Comparison of ENCODE assay signal across 23 cellular contexts in the genomic region with DNA sequence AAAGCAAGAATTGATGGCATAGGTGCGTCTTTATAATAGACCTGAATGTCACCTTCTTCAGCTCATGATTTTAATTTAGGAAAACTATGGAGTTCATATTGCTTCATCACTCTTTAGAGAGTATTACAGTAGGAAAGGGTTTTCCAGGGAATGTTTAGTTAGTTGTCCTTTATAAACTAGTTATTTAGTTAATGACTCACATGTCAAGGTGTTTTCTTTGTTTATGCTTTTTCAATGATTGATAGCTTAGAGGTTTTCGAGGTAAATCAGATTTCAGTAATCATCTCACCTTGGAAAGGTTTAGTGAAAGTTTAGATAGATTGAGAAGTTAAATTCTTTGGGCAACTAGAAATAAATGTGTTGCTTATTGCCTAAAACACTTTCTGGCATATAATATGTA. TPM values are rescaled to one million over a fixed set of nuclear protein-coding genes. Genes with fewer than 3 reads are reported as not detected.
DNase-seq lines count a peak whose midpoint lies in the region; ATAC-seq and TF ChIP-seq lines count a peak whose summit lies in the region.
"Had no signal": no experiment of that assay in that cellular context is flagged by ENCODE, and none has a peak within 500 bp of the region (broad histone marks: within the 10 kb centered on the region; RNA-seq: fewer than 3 reads in every experiment).

No MANE protein-coding gene starts in this region.

- H3K9me3 ChIP-seq in HAP-1, result no peaks in the 10 kb centered on the region
- H3K9me3 ChIP-seq: BLaER1, MG63, SJCRH30 had no signal

- no peak for DNase-seq in natural killer cell
- DNase-seq in natural killer cell treated with Interleukin-12 subunit alpha and Interleukin-12 subunit beta and Interleukin-15 and Interleukin-18, amount 100 ng/mL, for 72 hours (ENCODE audit: low spot score), result no peak
- DNase-seq in progenitor cell of endocrine pancreas (ENCODE audit: low spot score, unreplicated experiment), result no peak
- no peak for DNase-seq in GM23338 (ENCODE audit: low spot score)
- DNase-seq in iPS-NIHi7 (ENCODE audit: extremely low spot score), result no peak
- no peak for DNase-seq in HAP-1 (ENCODE audit: low spot score in 2 of 2)
- DNase-seq: CD4-positive, CD25-positive, alpha-beta regulatory T cell; MG63; NCI-H1105 treated with DMSO at 0.1 percent for 48 hours; NCI-H146; NCI-H1930; NCI-H2107; NCI-H524 treated with DMSO at 0.1 percent for 48 hours; NCI-H774; PC-3; SJCRH30 had no signal

- H3K4me1 Mint-ChIP-seq in natural killer cell (peaks cover 46 to 53% of the 10 kb centered on the region in 2 donors), brain (peaks cover 88% of the 10 kb centered on the region), progenitor cell of endocrine pancreas (ENCODE audit: low read depth) (peaks cover 31% of the 10 kb centered on the region), GM23338 (peaks cover 5% of the 10 kb centered on the region; the same call in 1 of the 3 replicates)
- H3K4me1 Mint-ChIP-seq in natural killer cell treated with Interleukin-12 subunit alpha and Interleukin-12 subunit beta and Interleukin-15 and Interleukin-18, amount 100 ng/mL, for 72 hours (ENCODE audit: low read depth in 2 of 2), result peaks cover 27 to 35% of the 10 kb centered on the region in 2 donors

- H3K9me2 ChIP-seq in GM23338 (ENCODE audit: insufficient read depth), result no peaks in the 10 kb centered on the region

- H3K4me1 ChIP-seq in GM23338 (ENCODE audit: insufficient read depth), result no peaks in the 10 kb centered on the region
- peaks cover 3% of the 10 kb centered on the region; the same call in 1 of the 2 replicates for H3K4me1 ChIP-seq in HAP-1

- in situ Hi-C loops in HAP-1 (cut with MboI; ENCODE audit: low sequenced_read_pairs), result no loop called here

- H3K9me3 Mint-ChIP-seq in natural killer cell, result no peaks in the 10 kb centered on the region
- no peaks in the 10 kb centered on the region for H3K9me3 Mint-ChIP-seq in natural killer cell treated with Interleukin-12 subunit alpha and Interleukin-12 subunit beta and Interleukin-15 and Interleukin-18, amount 100 ng/mL, for 72 hours
- no peaks in the 10 kb centered on the region for H3K9me3 Mint-ChIP-seq in brain
- H3K9me3 Mint-ChIP-seq in progenitor cell of endocrine pancreas (ENCODE audit: low read depth), result no peaks in the 10 kb centered on the region
- H3K9me3 Mint-ChIP-seq in GM23338, result no peaks in the 10 kb centered on the region
- H3K9me3 Mint-ChIP-seq: CD4-positive, CD25-positive, alpha-beta regulatory T cell had no signal

- H4K20me1 ChIP-seq in GM23338 (replicated peaks; ENCODE audit: insufficient read depth), result peaks cover 32% of the 10 kb centered on the region

- H3K27me3 ChIP-seq in GM23338 (ENCODE audit: insufficient read depth) (no peaks in the 10 kb centered on the region), HAP-1 (ENCODE audit: low read depth) (no peaks in the 10 kb centered on the region)
- H3K27me3 ChIP-seq: BLaER1, MG63, SJCRH30 had no signal

- no peak overlapping the region for H3K27ac ChIP-seq in GM23338 (ENCODE audit: low read depth)
- H3K27ac ChIP-seq: 22Rv1, BLaER1, HL-60, SJCRH30 had no signal

- H3K36me3 Mint-ChIP-seq in natural killer cell, result peaks cover 12% of the 10 kb centered on the region
- H3K36me3 Mint-ChIP-seq in natural killer cell treated with Interleukin-12 subunit alpha and Interleukin-12 subunit beta and Interleukin-15 and Interleukin-18, amount 100 ng/mL, for 72 hours, result peaks cover 5% of the 10 kb centered on the region
- peaks cover 82% of the 10 kb centered on the region for H3K36me3 Mint-ChIP-seq in brain
- H3K36me3 Mint-ChIP-seq in progenitor cell of endocrine pancreas (ENCODE audit: insufficient read depth), result peaks cover 7% of the 10 kb centered on the region
- peaks cover 27% of the 10 kb centered on the region; the same call in 2 of the 3 replicates for H3K36me3 Mint-ChIP-seq in GM23338 (ENCODE audit: low read depth)

- H3F3A ChIP-seq in GM23338 (replicated peaks; ENCODE audit: low read depth), result no peaks in the 10 kb centered on the region

- H3K27me3 Mint-ChIP-seq in natural killer cell (ENCODE audit: low read depth in 2 of 2) (no peaks in the 10 kb centered on the region), brain (no peaks in the 10 kb centered on the region), progenitor cell of endocrine pancreas (no peaks in the 10 kb centered on the region), GM23338 (ENCODE audit: insufficient read depth, low read depth, poor library complexity) (no peaks in the 10 kb centered on the region)
- H3K27me3 Mint-ChIP-seq in natural killer cell treated with Interleukin-12 subunit alpha and Interleukin-12 subunit beta and Interleukin-15 and Interleukin-18, amount 100 ng/mL, for 72 hours, result no peaks in the 10 kb centered on the region
- H3K27me3 Mint-ChIP-seq: CD4-positive, CD25-positive, alpha-beta regulatory T cell had no signal

- H3K4me2 ChIP-seq in GM23338, result no peak overlapping the region
- H3K4me2 ChIP-seq: BLaER1 had no signal

- TF ChIP-seq CTCF in natural killer cell (IDR thresholded peaks at IDR 0.05) (no peak), brain (conservative IDR thresholded peaks at IDR 0.05) (no peak), progenitor cell of endocrine pancreas (IDR thresholded peaks at IDR 0.05; ENCODE audit: unreplicated experiment) (no peak), GM23338 (conservative IDR thresholded peaks at IDR 0.05; ENCODE audit: low read depth in 2 of 2) (no peak)

- H3K4me3 Mint-ChIP-seq in natural killer cell, result no peak overlapping the region
- H3K4me3 Mint-ChIP-seq in natural killer cell treated with Interleukin-12 subunit alpha and Interleukin-12 subunit beta and Interleukin-15 and Interleukin-18, amount 100 ng/mL, for 72 hours, result no peak overlapping the region
- H3K4me3 Mint-ChIP-seq in brain, result peak overlapping the region in 3 of 5 experiments; percentile 18 to 65 (median 46)
- no peak overlapping the region for H3K4me3 Mint-ChIP-seq in progenitor cell of endocrine pancreas (ENCODE audit: low read depth)
- H3K4me3 Mint-ChIP-seq in GM23338, result no peak overlapping the region

- H2AFZ ChIP-seq in GM23338, result no peak overlapping the region

- H3K4me3 ChIP-seq in GM23338 (no peak overlapping the region), HAP-1 (no peak overlapping the region)
- H3K4me3 ChIP-seq: BLaER1, GM12878, MG63, SJCRH30 had no signal

- peaks cover 74% of the 10 kb centered on the region for H3K79me2 ChIP-seq in GM23338 (replicated peaks; ENCODE audit: insufficient read depth)

- H3K36me3 ChIP-seq in GM23338 (ENCODE audit: insufficient read depth), result peaks cover 22% of the 10 kb centered on the region; the same call in 1 of the 2 replicates
- H3K36me3 ChIP-seq in HAP-1 (replicated peaks), result peaks cover 56% of the 10 kb centered on the region

- peak overlapping the region; percentile 74 to 76 for H3K27ac Mint-ChIP-seq in natural killer cell
- no peak overlapping the region for H3K27ac Mint-ChIP-seq in natural killer cell treated with Interleukin-12 subunit alpha and Interleukin-12 subunit beta and Interleukin-15 and Interleukin-18, amount 100 ng/mL, for 72 hours
- peak overlapping the region in 1 of 5 experiments; percentile 44 for H3K27ac Mint-ChIP-seq in brain
- peak overlapping the region; percentile 85 for H3K27ac Mint-ChIP-seq in progenitor cell of endocrine pancreas
- H3K27ac Mint-ChIP-seq in GM23338, result no peak overlapping the region

- ATAC-seq in natural killer cell (no peak), GM23338 (no peak)
- no peak for ATAC-seq in natural killer cell treated with Interleukin-12 subunit alpha and Interleukin-12 subunit beta and Interleukin-15 and Interleukin-18, amount 100 ng/mL, for 72 hours
- ATAC-seq: GM12878, HCT116, PC-3, Right ventricle myocardium inferior had no signal

- intact Hi-C loops in natural killer cell (cut with micrococcal nuclease), result no loop called here

TF ChIP-seq in GM23338, 12 proteins besides CTCF, POLR2A, EP300 and RAD21 (continues in another document):
- TF ChIP-seq POLR2AphosphoS5 (IDR thresholded peaks at IDR 0.05; ENCODE audit: low read depth) (no peak), NANOG (IDR thresholded peaks at IDR 0.05; ENCODE audit: borderline replicate concordance) (no peak), STAT1 (IDR thresholded peaks at IDR 0.05; ENCODE audit: unreplicated experiment) (no peak), CREB1 (CRISPR knock-in tag; IDR thresholded peaks at IDR 0.05; ENCODE audit: low read depth) (no peak)

RNA-seq across cellular contexts. Expression of a gene that starts 9.8 kb away (rescaled TPM):
- total RNA-seq in natural killer cell (100 to 1,000 TPM; 124 to 205 (median 187) TPM), progenitor cell of endocrine pancreas (452 and 468 TPM in 2 replicates)
- 100 to 1,000 TPM; 129 to 174 TPM for total RNA-seq in natural killer cell treated with Interleukin-12 subunit alpha and Interleukin-12 subunit beta and Interleukin-15 and Interleukin-18, amount 100 ng/mL, for 72 hours
- polyA plus RNA-seq in brain (ENCODE audit: insufficient read depth, low read depth, low replicate concordance) (21.7 TPM), GM23338 (2016; fragmentation: Nextera tagmentation; extraction: Ambion mirVana) (86.3 and 101 TPM in 2 replicates)
- total RNA-seq in GM23338 (2014; rRNA removed; shearing (Covaris generic)), result 99.7 and 108 TPM in 2 replicates

Comparison
In these comparisons a context has a peak if more than half of its experiments do, and no peak if none do; other contexts are left out.
1. H3K27ac Mint-ChIP-seq: peak in natural killer cell (2 of 2) and progenitor cell of endocrine pancreas (single experiment); none in natural killer cell treated with Interleukin-12 subunit alpha and Interleukin-12 subunit beta and Interleukin-15 and Interleukin-18, amount 100 ng/mL, for 72 hours (0 of 2) and GM23338 (single experiment).
2. H3K4me3 Mint-ChIP-seq: peak in brain (3 of 5); none in natural killer cell (single experiment), natural killer cell treated with Interleukin-12 subunit alpha and Interleukin-12 subunit beta and Interleukin-15 and Interleukin-18, amount 100 ng/mL, for 72 hours (single experiment), progenitor cell of endocrine pancreas (single experiment) and GM23338 (single experiment).